ENCODE assay signal across 2 cellular contexts in the genomic region with DNA sequence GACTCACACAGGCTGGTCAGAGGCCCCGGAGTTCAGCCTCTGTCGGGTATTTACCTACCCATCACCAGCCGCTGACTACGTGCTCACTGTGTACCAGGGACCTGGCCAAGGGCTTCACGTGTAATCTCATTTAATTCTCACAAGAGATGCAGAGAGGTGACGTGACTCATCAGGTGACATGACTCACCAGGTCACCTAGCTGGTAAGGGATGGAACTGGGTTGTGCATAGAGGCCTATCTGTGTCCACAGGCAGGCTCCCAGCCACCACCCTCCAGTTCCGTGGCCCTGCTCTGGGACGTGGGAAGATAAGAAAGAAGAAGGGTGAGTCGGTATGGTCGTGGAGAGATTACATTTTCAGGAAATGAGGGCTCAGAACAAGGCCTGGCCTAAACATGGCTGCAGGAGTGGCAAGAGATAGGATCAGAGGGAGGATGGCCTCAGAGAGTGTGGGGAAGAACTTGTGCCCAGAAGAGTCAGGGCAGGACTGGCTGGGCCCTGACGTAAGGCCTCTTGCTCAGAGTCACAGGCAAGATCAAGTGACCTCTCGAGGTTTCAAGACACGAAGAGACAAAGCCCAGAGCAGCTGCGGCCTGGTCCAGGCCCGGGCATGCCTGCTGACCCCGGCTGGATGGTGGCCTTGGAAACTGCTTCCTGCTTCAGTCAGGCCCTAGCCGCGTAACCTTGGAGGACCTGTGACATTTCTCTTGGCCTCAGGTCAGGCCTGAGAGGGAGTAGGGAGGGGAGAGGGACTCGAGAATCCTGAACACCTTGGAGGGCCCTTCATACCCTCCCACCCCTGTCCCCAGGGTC.
TF ChIP-seq lines count a peak whose summit lies in the region.

No MANE protein-coding gene starts in this region.

TF ChIP-seq in K562, 482 proteins besides CTCF, POLR2A, EP300 and RAD21 (continued from another document and continues in another):
- TF ChIP-seq, protein P1, sequence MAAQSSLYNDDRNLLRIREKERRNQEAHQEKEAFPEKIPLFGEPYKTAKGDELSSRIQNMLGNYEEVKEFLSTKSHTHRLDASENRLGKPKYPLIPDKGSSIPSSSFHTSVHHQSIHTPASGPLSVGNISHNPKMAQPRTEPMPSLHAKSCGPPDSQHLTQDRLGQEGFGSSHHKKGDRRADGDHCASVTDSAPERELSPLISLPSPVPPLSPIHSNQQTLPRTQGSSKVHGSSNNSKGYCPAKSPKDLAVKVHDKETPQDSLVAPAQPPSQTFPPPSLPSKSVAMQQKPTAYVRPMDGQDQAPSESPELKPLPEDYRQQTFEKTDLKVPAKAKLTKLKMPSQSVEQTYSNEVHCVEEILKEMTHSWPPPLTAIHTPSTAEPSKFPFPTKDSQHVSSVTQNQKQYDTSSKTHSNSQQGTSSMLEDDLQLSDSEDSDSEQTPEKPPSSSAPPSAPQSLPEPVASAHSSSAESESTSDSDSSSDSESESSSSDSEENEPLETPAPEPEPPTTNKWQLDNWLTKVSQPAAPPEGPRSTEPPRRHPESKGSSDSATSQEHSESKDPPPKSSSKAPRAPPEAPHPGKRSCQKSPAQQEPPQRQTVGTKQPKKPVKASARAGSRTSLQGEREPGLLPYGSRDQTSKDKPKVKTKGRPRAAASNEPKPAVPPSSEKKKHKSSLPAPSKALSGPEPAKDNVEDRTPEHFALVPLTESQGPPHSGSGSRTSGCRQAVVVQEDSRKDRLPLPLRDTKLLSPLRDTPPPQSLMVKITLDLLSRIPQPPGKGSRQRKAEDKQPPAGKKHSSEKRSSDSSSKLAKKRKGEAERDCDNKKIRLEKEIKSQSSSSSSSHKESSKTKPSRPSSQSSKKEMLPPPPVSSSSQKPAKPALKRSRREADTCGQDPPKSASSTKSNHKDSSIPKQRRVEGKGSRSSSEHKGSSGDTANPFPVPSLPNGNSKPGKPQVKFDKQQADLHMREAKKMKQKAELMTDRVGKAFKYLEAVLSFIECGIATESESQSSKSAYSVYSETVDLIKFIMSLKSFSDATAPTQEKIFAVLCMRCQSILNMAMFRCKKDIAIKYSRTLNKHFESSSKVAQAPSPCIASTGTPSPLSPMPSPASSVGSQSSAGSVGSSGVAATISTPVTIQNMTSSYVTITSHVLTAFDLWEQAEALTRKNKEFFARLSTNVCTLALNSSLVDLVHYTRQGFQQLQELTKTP (IDR thresholded peaks at IDR 0.05; ENCODE audit: low read depth in 1 of 2, partially characterized antibody in 2 of 2): peak in 1 of 2 experiments; percentile 91
- TF ChIP-seq RBM34 (IDR thresholded peaks at IDR 0.05; ENCODE audit: borderline replicate concordance, insufficient read depth, low read length) (no peak), ZC3H11A (IDR thresholded peaks at IDR 0.05; ENCODE audit: low read depth, low read length) (0 out of 2 replicates have a peak, but pooled peaks have one; percentile 54), PHF21A (IDR thresholded peaks at IDR 0.05; ENCODE audit: borderline replicate concordance, low read depth) (peak; percentile 87; the same call in 1 of the 2 replicates), ZNF12 (CRISPR knock-in tag; IDR thresholded peaks at IDR 0.05) (peak; percentile 80; the same call in 1 of the 2 replicates), XRCC3 (IDR thresholded peaks at IDR 0.05) (no peak), ZNF124 (CRISPR knock-in tag; IDR thresholded peaks at IDR 0.05) (no peak), SIN3A (IDR thresholded peaks at IDR 0.05; ENCODE audit: borderline replicate concordance in 2 of 2, control insufficient read depth in 1 of 2, low read depth in 2 of 2, low read length in 2 of 2) (0 out of 4 replicates have a peak, but pooled peaks of 1 of the 2 experiments have one; percentile 52), ZNF133 (CRISPR knock-in tag; IDR thresholded peaks at IDR 0.05) (peak; percentile 72; the same call in 1 of the 2 replicates)
- TF ChIP-seq, protein P2, sequence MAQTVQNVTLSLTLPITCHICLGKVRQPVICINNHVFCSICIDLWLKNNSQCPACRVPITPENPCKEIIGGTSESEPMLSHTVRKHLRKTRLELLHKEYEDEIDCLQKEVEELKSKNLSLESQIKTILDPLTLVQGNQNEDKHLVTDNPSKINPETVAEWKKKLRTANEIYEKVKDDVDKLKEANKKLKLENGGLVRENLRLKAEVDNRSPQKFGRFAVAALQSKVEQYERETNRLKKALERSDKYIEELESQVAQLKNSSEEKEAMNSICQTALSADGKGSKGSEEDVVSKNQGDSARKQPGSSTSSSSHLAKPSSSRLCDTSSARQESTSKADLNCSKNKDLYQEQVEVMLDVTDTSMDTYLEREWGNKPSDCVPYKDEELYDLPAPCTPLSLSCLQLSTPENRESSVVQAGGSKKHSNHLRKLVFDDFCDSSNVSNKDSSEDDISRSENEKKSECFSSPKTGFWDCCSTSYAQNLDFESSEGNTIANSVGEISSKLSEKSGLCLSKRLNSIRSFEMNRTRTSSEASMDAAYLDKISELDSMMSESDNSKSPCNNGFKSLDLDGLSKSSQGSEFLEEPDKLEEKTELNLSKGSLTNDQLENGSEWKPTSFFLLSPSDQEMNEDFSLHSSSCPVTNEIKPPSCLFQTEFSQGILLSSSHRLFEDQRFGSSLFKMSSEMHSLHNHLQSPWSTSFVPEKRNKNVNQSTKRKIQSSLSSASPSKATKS (CRISPR knock-in tag; IDR thresholded peaks at IDR 0.05): 0 out of 2 replicates have a peak, but pooled peaks have one; percentile 42
- TF ChIP-seq, protein P3, sequence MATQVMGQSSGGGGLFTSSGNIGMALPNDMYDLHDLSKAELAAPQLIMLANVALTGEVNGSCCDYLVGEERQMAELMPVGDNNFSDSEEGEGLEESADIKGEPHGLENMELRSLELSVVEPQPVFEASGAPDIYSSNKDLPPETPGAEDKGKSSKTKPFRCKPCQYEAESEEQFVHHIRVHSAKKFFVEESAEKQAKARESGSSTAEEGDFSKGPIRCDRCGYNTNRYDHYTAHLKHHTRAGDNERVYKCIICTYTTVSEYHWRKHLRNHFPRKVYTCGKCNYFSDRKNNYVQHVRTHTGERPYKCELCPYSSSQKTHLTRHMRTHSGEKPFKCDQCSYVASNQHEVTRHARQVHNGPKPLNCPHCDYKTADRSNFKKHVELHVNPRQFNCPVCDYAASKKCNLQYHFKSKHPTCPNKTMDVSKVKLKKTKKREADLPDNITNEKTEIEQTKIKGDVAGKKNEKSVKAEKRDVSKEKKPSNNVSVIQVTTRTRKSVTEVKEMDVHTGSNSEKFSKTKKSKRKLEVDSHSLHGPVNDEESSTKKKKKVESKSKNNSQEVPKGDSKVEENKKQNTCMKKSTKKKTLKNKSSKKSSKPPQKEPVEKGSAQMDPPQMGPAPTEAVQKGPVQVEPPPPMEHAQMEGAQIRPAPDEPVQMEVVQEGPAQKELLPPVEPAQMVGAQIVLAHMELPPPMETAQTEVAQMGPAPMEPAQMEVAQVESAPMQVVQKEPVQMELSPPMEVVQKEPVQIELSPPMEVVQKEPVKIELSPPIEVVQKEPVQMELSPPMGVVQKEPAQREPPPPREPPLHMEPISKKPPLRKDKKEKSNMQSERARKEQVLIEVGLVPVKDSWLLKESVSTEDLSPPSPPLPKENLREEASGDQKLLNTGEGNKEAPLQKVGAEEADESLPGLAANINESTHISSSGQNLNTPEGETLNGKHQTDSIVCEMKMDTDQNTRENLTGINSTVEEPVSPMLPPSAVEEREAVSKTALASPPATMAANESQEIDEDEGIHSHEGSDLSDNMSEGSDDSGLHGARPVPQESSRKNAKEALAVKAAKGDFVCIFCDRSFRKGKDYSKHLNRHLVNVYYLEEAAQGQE (CRISPR knock-in tag; IDR thresholded peaks at IDR 0.05; ENCODE audit: low read depth): peak; percentile 68; the same call in 1 of the 2 replicates

TF ChIP-seq in HepG2, 621 proteins besides CTCF, POLR2A, EP300 and RAD21 (continued from another document and continues in another):
- TF ChIP-seq, protein P4, sequence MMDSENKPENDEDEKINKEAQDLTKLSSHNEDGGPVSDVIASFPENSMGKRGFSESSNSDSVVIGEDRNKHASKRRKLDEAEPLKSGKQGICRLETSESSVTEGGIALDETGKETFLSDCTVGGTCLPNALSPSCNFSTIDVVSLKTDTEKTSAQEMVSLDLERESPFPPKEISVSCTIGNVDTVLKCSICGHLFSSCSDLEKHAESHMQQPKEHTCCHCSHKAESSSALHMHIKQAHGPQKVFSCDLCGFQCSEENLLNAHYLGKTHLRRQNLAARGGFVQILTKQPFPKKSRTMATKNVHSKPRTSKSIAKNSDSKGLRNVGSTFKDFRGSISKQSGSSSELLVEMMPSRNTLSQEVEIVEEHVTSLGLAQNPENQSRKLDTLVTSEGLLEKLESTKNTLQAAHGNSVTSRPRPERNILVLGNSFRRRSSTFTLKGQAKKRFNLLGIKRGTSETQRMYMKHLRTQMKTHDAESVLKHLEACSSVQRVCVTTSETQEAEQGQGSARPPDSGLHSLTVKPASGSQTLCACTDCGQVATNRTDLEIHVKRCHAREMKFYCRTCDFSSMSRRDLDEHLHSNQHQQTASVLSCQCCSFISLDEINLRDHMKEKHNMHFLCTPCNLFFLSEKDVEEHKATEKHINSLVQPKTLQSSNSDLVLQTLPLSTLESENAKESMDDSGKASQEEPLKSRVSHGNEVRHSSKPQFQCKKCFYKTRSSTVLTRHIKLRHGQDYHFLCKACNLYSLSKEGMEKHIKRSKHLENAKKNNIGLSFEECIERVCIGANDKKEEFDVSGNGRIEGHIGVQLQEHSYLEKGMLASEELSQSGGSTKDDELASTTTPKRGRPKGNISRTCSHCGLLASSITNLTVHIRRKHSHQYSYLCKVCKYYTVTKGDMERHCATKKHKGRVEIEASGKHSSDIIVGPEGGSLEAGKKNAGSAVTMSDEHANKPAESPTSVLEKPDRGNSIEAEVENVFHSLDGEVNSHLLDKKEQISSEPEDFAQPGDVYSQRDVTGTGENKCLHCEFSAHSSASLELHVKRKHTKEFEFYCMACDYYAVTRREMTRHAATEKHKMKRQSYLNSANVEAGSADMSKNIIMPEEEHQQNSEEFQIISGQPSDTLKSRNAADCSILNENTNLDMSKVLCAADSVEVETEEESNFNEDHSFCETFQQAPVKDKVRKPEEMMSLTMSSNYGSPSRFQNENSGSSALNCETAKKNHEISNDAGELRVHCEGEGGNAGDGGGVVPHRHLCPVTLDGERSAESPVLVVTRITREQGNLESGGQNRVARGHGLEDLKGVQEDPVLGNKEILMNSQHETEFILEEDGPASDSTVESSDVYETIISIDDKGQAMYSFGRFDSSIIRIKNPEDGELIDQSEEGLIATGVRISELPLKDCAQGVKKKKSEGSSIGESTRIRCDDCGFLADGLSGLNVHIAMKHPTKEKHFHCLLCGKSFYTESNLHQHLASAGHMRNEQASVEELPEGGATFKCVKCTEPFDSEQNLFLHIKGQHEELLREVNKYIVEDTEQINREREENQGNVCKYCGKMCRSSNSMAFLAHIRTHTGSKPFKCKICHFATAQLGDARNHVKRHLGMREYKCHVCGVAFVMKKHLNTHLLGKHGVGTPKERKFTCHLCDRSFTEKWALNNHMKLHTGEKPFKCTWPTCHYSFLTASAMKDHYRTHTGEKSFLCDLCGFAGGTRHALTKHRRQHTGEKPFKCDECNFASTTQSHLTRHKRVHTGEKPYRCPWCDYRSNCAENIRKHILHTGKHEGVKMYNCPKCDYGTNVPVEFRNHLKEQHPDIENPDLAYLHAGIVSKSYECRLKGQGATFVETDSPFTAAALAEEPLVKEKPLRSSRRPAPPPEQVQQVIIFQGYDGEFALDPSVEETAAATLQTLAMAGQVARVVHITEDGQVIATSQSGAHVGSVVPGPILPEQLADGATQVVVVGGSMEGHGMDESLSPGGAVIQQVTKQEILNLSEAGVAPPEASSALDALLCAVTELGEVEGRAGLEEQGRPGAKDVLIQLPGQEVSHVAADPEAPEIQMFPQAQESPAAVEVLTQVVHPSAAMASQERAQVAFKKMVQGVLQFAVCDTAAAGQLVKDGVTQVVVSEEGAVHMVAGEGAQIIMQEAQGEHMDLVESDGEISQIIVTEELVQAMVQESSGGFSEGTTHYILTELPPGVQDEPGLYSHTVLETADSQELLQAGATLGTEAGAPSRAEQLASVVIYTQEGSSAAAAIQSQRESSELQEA (CRISPR knock-in tag; IDR thresholded peaks at IDR 0.05; ENCODE audit: not compliant biosample characterization): peak; percentile 21
- TF ChIP-seq TCF7 (IDR thresholded peaks at IDR 0.05; ENCODE audit: low read depth): no peak
- no peak for TF ChIP-seq ZNF577 (CRISPR knock-in tag; IDR thresholded peaks at IDR 0.05; ENCODE audit: borderline replicate concordance, low read depth)
- TF ChIP-seq ARNTL (CRISPR knock-in tag; IDR thresholded peaks at IDR 0.05): peak; percentile 95
- peak; percentile 63 for TF ChIP-seq TARDBP (CRISPR knock-in tag; IDR thresholded peaks at IDR 0.05)
- no peak for TF ChIP-seq HNRNPL (IDR thresholded peaks at IDR 0.05; ENCODE audit: low read depth, low read length)
- peak; percentile 37; the same call in 1 of the 2 replicates for TF ChIP-seq SNAPC2 (CRISPR knock-in tag; IDR thresholded peaks at IDR 0.05)
- TF ChIP-seq, protein P5, sequence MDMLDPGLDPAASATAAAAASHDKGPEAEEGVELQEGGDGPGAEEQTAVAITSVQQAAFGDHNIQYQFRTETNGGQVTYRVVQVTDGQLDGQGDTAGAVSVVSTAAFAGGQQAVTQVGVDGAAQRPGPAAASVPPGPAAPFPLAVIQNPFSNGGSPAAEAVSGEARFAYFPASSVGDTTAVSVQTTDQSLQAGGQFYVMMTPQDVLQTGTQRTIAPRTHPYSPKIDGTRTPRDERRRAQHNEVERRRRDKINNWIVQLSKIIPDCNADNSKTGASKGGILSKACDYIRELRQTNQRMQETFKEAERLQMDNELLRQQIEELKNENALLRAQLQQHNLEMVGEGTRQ (IDR thresholded peaks at IDR 0.05; ENCODE audit: low read depth, low read length): peak; percentile 46; the same call in 1 of the 2 replicates
- TF ChIP-seq, protein P5 (CRISPR knock-in tag; IDR thresholded peaks at IDR 0.05; ENCODE audit: borderline replicate concordance): no peak; the same call in 1 of the 2 replicates
- TF ChIP-seq, protein P6, sequence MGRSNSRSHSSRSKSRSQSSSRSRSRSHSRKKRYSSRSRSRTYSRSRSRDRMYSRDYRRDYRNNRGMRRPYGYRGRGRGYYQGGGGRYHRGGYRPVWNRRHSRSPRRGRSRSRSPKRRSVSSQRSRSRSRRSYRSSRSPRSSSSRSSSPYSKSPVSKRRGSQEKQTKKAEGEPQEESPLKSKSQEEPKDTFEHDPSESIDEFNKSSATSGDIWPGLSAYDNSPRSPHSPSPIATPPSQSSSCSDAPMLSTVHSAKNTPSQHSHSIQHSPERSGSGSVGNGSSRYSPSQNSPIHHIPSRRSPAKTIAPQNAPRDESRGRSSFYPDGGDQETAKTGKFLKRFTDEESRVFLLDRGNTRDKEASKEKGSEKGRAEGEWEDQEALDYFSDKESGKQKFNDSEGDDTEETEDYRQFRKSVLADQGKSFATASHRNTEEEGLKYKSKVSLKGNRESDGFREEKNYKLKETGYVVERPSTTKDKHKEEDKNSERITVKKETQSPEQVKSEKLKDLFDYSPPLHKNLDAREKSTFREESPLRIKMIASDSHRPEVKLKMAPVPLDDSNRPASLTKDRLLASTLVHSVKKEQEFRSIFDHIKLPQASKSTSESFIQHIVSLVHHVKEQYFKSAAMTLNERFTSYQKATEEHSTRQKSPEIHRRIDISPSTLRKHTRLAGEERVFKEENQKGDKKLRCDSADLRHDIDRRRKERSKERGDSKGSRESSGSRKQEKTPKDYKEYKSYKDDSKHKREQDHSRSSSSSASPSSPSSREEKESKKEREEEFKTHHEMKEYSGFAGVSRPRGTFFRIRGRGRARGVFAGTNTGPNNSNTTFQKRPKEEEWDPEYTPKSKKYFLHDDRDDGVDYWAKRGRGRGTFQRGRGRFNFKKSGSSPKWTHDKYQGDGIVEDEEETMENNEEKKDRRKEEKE (IDR thresholded peaks at IDR 0.05): no peak
- no peak for TF ChIP-seq ZSCAN31 (CRISPR knock-in tag; IDR thresholded peaks at IDR 0.05; ENCODE audit: low read depth)
- peak; percentile 66; the same call in 1 of the 2 replicates for TF ChIP-seq ZNF160 (CRISPR knock-in tag; IDR thresholded peaks at IDR 0.05)
- 0 out of 2 replicates have a peak, but pooled peaks have one; percentile 66 for TF ChIP-seq ZNF775 (CRISPR knock-in tag; IDR thresholded peaks at IDR 0.05; ENCODE audit: borderline replicate concordance)
- TF ChIP-seq MIER2 (CRISPR knock-in tag; IDR thresholded peaks at IDR 0.05): peak; percentile 40; the same call in 1 of the 2 replicates
